In genomic region chr2:170271340-170271739, GRCh38 we compare ENCODE assay signal across 22 cellular contexts.
A peak's percentile ranks its signal among the peaks of the same experiment; 100 is the strongest.
DNase-seq lines count a peak whose midpoint lies in the region; ATAC-seq and TF ChIP-seq lines count a peak whose summit lies in the region.
"Had no signal": no experiment of that assay in that cellular context is flagged by ENCODE, and none has a peak within 500 bp of the region (broad histone marks: within the 10 kb centered on the region; RNA-seq: fewer than 3 reads in every experiment).

No MANE protein-coding gene starts in this region.

- H3K27me3 ChIP-seq in ovary, result no peaks in the 10 kb centered on the region
- H3K27me3 ChIP-seq: ascending aorta, BE2C, foreskin keratinocyte, left lung had no signal

- no peak for TF ChIP-seq POLR2A in ovary (IDR thresholded peaks at IDR 0.05)

- TF ChIP-seq CTCF in ovary (IDR thresholded peaks at IDR 0.05), result no peak

- H3K9me3 ChIP-seq in ovary, result no peaks in the 10 kb centered on the region
- H3K9me3 ChIP-seq: ascending aorta, BE2C, HAP-1, left lung had no signal

- intact Hi-C loops in ovary (cut with DNase I), result no loop called here

- ATAC-seq in GM21528 (IDR thresholded peaks at IDR 0.05; ENCODE audit: low FRiP score, unreplicated experiment), result no peak
- ATAC-seq: activated CD8-positive, alpha-beta memory T cell treated with anti-CD3 and anti-CD28 coated beads, Interleukin-2, amount 10 ng/mL, durations not matched to agents 7 days and 5 days; foreskin keratinocyte; left lung; stimulated activated effector memory CD8-positive, alpha-beta T cell treated with anti-CD3 and anti-CD28 coated beads, Interleukin-12 subunit alpha, Interleukin-12 subunit beta, amount 100 ng/mL, for 72 hours; T-helper 17 cell had no signal

- H3K4me3 ChIP-seq in ovary, result no peak overlapping the region
- H3K4me3 ChIP-seq: ascending aorta, coronary artery, HAP-1, left lung had no signal

- H3K4me1 ChIP-seq in ovary (ENCODE audit: insufficient read depth), result no peaks in the 10 kb centered on the region
- H3K4me1 ChIP-seq: ascending aorta, BE2C, foreskin keratinocyte, HAP-1, left lung, parathyroid adenoma had no signal

- no peaks in the 10 kb centered on the region for H3K36me3 ChIP-seq in ovary
- H3K36me3 ChIP-seq: ascending aorta, BE2C, HAP-1, left lung had no signal

- H3K27ac ChIP-seq in ovary, result no peak overlapping the region
- H3K27ac ChIP-seq: 22Rv1, ascending aorta, coronary artery, foreskin keratinocyte, left lung, parathyroid adenoma had no signal

- DNase-seq in NCI-H1417 (lab: John Stamatoyannopoulos, UW), result peak; percentile 1 to 85 (median 13)
- no peak for DNase-seq in NCI-H1417 treated with DMSO at 0.1 percent for 48 hours (lab: John Stamatoyannopoulos, UW)
- peak; percentile 33 for DNase-seq in NCI-H2081 treated with DMSO at 0.1 percent for 48 hours (lab: John Stamatoyannopoulos, UW)
- DNase-seq in NCI-H774 (lab: John Stamatoyannopoulos, UW), result peak; percentile 72
- peak; percentile 2 for DNase-seq in renal cortical epithelial cell (ENCODE audit: low read depth)
- DNase-seq in central memory CD4-positive, alpha-beta T cell, result no peak
- no peak for DNase-seq in ovary
- DNase-seq: activated CD8-positive, alpha-beta memory T cell treated with anti-CD3 and anti-CD28 coated beads, Interleukin-2, amount 10 ng/mL, durations not matched to agents 7 days and 5 days; activated naive CD4-positive, alpha-beta T cell treated with Interleukin-2 at 50 U/mL for 16 hours; BE2C; left lung; NK-92 treated with Interleukin-12 subunit alpha and Interleukin-12 subunit beta, amount 100 ng/mL, for 24 hours; T-helper 17 cell; trophoblast cell had no signal

- WGBS in ovary, 3 donors, result 18 to 23% (median 21%) methylated on average over 1 of the region's 1 CpG

- no peak for TF ChIP-seq EP300 in ovary (IDR thresholded peaks at IDR 0.05)

Comparison
In these comparisons a context has a peak if more than half of its experiments do, and no peak if none do; other contexts are left out.
1. DNase-seq: peak in NCI-H1417 (3 of 3), NCI-H2081 treated with DMSO at 0.1 percent for 48 hours (single experiment), NCI-H774 (single experiment) and renal cortical epithelial cell (single experiment); none in NCI-H1417 treated with DMSO at 0.1 percent for 48 hours (single experiment), central memory CD4-positive, alpha-beta T cell (single experiment) and ovary (0 of 5).